Comparison of ENCODE assay signal across 9 cellular contexts in the genomic region with DNA sequence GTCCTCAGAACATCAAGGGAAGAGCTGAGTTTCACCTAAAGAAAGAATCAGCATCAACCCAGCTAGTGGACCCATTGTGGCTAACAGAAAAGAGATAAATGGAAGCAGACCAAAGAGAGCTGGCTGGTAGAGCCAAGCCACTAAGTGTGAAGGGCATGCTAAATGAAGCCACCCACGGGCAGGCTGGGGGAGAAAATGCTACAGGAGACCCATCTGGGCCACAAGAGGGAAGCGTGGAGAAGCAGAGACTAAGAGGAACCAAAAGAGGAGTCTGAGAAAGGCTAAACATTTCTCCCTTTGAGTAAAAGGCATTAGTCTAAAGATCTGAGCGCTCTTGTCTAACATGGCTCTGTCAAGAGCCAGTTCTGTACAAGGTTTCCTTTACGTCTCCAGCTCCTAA. TPM values are rescaled to one million over a fixed set of nuclear protein-coding genes. Genes with fewer than 3 reads are reported as not detected.
DNase-seq lines count a peak whose midpoint lies in the region; ATAC-seq and TF ChIP-seq lines count a peak whose summit lies in the region.
"Had no signal": no experiment of that assay in that cellular context is flagged by ENCODE, and none has a peak within 500 bp of the region (broad histone marks: within the 10 kb centered on the region; RNA-seq: fewer than 3 reads in every experiment).

No MANE protein-coding gene starts in this region.

- H3K27ac Mint-ChIP-seq in endodermal cell = peak overlapping the region; percentile 85
- no peak overlapping the region for H3K27ac Mint-ChIP-seq in T-helper 2 cell treated with Interferon-gamma antibody and Interleukin-4, amounts not matched to agents 5 μg/mL and 100 μg/mL, for 36 hours

- H3K9me3 Mint-ChIP-seq in endodermal cell = no peaks in the 10 kb centered on the region
- H3K9me3 Mint-ChIP-seq in T-helper 2 cell treated with Interferon-gamma antibody and Interleukin-4, amounts not matched to agents 5 μg/mL and 100 μg/mL, for 36 hours = no peaks in the 10 kb centered on the region
- H3K9me3 Mint-ChIP-seq: IgD-negative memory B cell had no signal

- no peaks in the 10 kb centered on the region for H3K27me3 Mint-ChIP-seq in endodermal cell (ENCODE audit: insufficient read depth)
- H3K27me3 Mint-ChIP-seq in T-helper 2 cell treated with Interferon-gamma antibody and Interleukin-4, amounts not matched to agents 5 μg/mL and 100 μg/mL, for 36 hours (ENCODE audit: low read depth) = no peaks in the 10 kb centered on the region
- H3K27me3 Mint-ChIP-seq: IgD-negative memory B cell had no signal

- H4K20me1 ChIP-seq in MM.1S (ENCODE audit: insufficient read depth, low read length) (no peaks in the 10 kb centered on the region; the same call in 1 of the 2 replicates), Karpas-422 (ENCODE audit: insufficient read depth, low read depth, low read length) (no peaks in the 10 kb centered on the region)

- H3K9ac ChIP-seq in MM.1S (ENCODE audit: low read length) (no peak overlapping the region), endodermal cell (ENCODE audit: extremely low read depth, low read length, poor library complexity, severe bottlenecking) (no peak overlapping the region), Karpas-422 (ENCODE audit: low read length) (no peak overlapping the region)

- H3K4me3 ChIP-seq in MM.1S (ENCODE audit: low read length) = no peak overlapping the region
- no peak overlapping the region for H3K4me3 ChIP-seq in endodermal cell (ENCODE audit: low read length)
- no peak overlapping the region for H3K4me3 ChIP-seq in Karpas-422 (ENCODE audit: low read length)

- no peak overlapping the region for H3K4me2 ChIP-seq in MM.1S (ENCODE audit: low read depth, low read length)
- no peak overlapping the region for H3K4me2 ChIP-seq in Karpas-422 (ENCODE audit: low read depth, low read length, poor library complexity, severe bottlenecking)

- DNase-seq in COLO668 (lab: John Stamatoyannopoulos, UW; ENCODE audit: unreplicated experiment) (peak; percentile 22), MM.1S (no peak), endodermal cell (peak; percentile 77), Karpas-422 (no peak), HuH-7 (ENCODE audit: low spot score) (no peak)
- DNase-seq in T-helper 2 cell treated with Interferon-gamma antibody and Interleukin-4, amounts not matched to agents 5 μg/mL and 100 μg/mL, for 36 hours (ENCODE audit: low spot score) = no peak
- no peak for DNase-seq in NK-92 treated with Interleukin-12 subunit alpha and Interleukin-12 subunit beta, amount 100 ng/mL, for 24 hours (lab: John Stamatoyannopoulos, UW)

- H3K27ac ChIP-seq in MM.1S (ENCODE audit: low read length) (no peak overlapping the region), endodermal cell (ENCODE audit: low read depth, low read length) (no peak overlapping the region), Karpas-422 (ENCODE audit: low read length) (no peak overlapping the region)

- H3K9me3 ChIP-seq in MM.1S (replicated peaks; ENCODE audit: insufficient read depth, low read length) (no peaks in the 10 kb centered on the region), endodermal cell (ENCODE audit: control insufficient read depth, low read length) (no peaks in the 10 kb centered on the region), Karpas-422 (ENCODE audit: low read length) (no peaks in the 10 kb centered on the region)

- H3K36me3 ChIP-seq in MM.1S (replicated peaks; ENCODE audit: insufficient read depth, low read length) (0 out of 2 replicates have a peak, but pooled peaks cover 7% of the 10 kb centered on the region), endodermal cell (ENCODE audit: control insufficient read depth, insufficient read depth, low read length) (peaks cover 45% of the 10 kb centered on the region), Karpas-422 (ENCODE audit: insufficient read depth, low read length) (peaks cover 36% of the 10 kb centered on the region; the same call in 1 of the 2 replicates)

- peaks cover 18% of the 10 kb centered on the region for H3K36me3 Mint-ChIP-seq in endodermal cell (ENCODE audit: low read depth)
- peaks cover 26% of the 10 kb centered on the region for H3K36me3 Mint-ChIP-seq in T-helper 2 cell treated with Interferon-gamma antibody and Interleukin-4, amounts not matched to agents 5 μg/mL and 100 μg/mL, for 36 hours (ENCODE audit: low read depth)

- 86 to 92% methylated on average over 3 to 4 of the region's 4 CpGs for WGBS in endodermal cell (ENCODE audit: insufficient coverage in 1 of 2, insufficient read length in 1 of 2), 2 experiments

- peaks cover 25% of the 10 kb centered on the region for H3K4me1 Mint-ChIP-seq in endodermal cell
- peaks cover 11% of the 10 kb centered on the region for H3K4me1 Mint-ChIP-seq in T-helper 2 cell treated with Interferon-gamma antibody and Interleukin-4, amounts not matched to agents 5 μg/mL and 100 μg/mL, for 36 hours (ENCODE audit: low read depth)

- H3K27me3 ChIP-seq in MM.1S (replicated peaks; ENCODE audit: insufficient read depth, low read length) = no peaks in the 10 kb centered on the region
- H3K27me3 ChIP-seq in endodermal cell (ENCODE audit: control insufficient read depth, insufficient read depth, low read length, poor library complexity, severe bottlenecking) = no peaks in the 10 kb centered on the region
- no peaks in the 10 kb centered on the region for H3K27me3 ChIP-seq in Karpas-422 (ENCODE audit: low read length)

- ATAC-seq in GM18498 (IDR thresholded peaks at IDR 0.05; ENCODE audit: unreplicated experiment) = peak; percentile 59

- H3K79me2 ChIP-seq in MM.1S (ENCODE audit: low read length) (peaks cover 57% of the 10 kb centered on the region), Karpas-422 (ENCODE audit: low read length) (peaks cover 87% of the 10 kb centered on the region)

- H2AFZ ChIP-seq in MM.1S (ENCODE audit: low read length) (no peak overlapping the region), Karpas-422 (ENCODE audit: low read length) (no peak overlapping the region)

- H3K4me1 ChIP-seq in MM.1S (ENCODE audit: low read length) (peaks cover 6% of the 10 kb centered on the region), endodermal cell (ENCODE audit: control insufficient read depth, insufficient read depth, low read length) (no peaks in the 10 kb centered on the region), Karpas-422 (ENCODE audit: low read length) (peaks cover 7% of the 10 kb centered on the region)

- peak; percentile 28 for TF ChIP-seq CTCF in MM.1S (IDR thresholded peaks at IDR 0.05; ENCODE audit: low read length)
- TF ChIP-seq CTCF in endodermal cell (conservative IDR thresholded peaks at IDR 0.05) = peak; percentile 66

- no peaks in the 10 kb centered on the region for H3K9me2 ChIP-seq in MM.1S (replicated peaks; ENCODE audit: insufficient read depth, low read length)
- no peaks in the 10 kb centered on the region for H3K9me2 ChIP-seq in Karpas-422 (replicated peaks; ENCODE audit: insufficient read depth, low read length)

- no peak overlapping the region for H3K4me3 Mint-ChIP-seq in endodermal cell
- no peak overlapping the region for H3K4me3 Mint-ChIP-seq in T-helper 2 cell treated with Interferon-gamma antibody and Interleukin-4, amounts not matched to agents 5 μg/mL and 100 μg/mL, for 36 hours
- H3K4me3 Mint-ChIP-seq: IgD-negative memory B cell had no signal

- no peaks in the 10 kb centered on the region for H3F3A ChIP-seq in MM.1S (ENCODE audit: insufficient read depth, low read length)

RNA-seq across cellular contexts. Expression of gene CWC22, which starts 15.8 kb away (rescaled TPM):
- 10 to 100 TPM; 33.4 to 43.5 TPM for total RNA-seq in endodermal cell
- polyA plus RNA-seq in endodermal cell (2013, experiment 1 of 2) = 27.4 TPM
- polyA plus RNA-seq in endodermal cell (2013, experiment 2 of 2) = 28.6 TPM
- 19.3 and 23.7 TPM in 2 replicates for total RNA-seq in Karpas-422 (2014; rRNA removed; shearing (Covaris generic); ENCODE audit: low replicate concordance)

Comparison
In these comparisons a context has a peak if more than half of its experiments do, and no peak if none do; other contexts are left out.
1. DNase-seq: peak in COLO668 (single experiment) and endodermal cell (single experiment); none in MM.1S (single experiment), Karpas-422 (single experiment), HuH-7 (single experiment), T-helper 2 cell treated with Interferon-gamma antibody and Interleukin-4, amounts not matched to agents 5 μg/mL and 100 μg/mL, for 36 hours (single experiment) and NK-92 treated with Interleukin-12 subunit alpha and Interleukin-12 subunit beta, amount 100 ng/mL, for 24 hours (single experiment).